ENCODE assay signal across 14 cellular contexts in genomic region chr2:143477724-143478443, GRCh38.
DNase-seq lines count a peak whose midpoint lies in the region; ATAC-seq, FAIRE-seq and TF ChIP-seq lines count a peak whose summit lies in the region.
"Had no signal": no experiment of that assay in that cellular context is flagged by ENCODE, and none has a peak within 500 bp of the region (broad histone marks: within the 10 kb centered on the region; RNA-seq: fewer than 3 reads in every experiment).

No MANE protein-coding gene starts in this region.

- H3K36me3 ChIP-seq in left ventricle myocardium inferior (no peaks in the 10 kb centered on the region), endothelial cell of umbilical vein (ENCODE audit: control insufficient read depth in 2 of 2, extremely low read depth in 1 of 2, insufficient read depth in 2 of 2, low read length in 2 of 2) (no peaks in the 10 kb centered on the region), gastrocnemius medialis (no peaks in the 10 kb centered on the region)
- H3K36me3 ChIP-seq: esophagus squamous epithelium, Peyer's patch had no signal

- no peaks in the 10 kb centered on the region for H4K20me1 ChIP-seq in endothelial cell of umbilical vein (replicated peaks; ENCODE audit: control insufficient read depth, extremely low read depth, insufficient read depth, low read length)

- BruUV-seq in endothelial cell of umbilical vein (replicated peaks; lab: Mats Ljungman, UMichigan) = no TSS peak

- ATAC-seq in left ventricle myocardium superior (no peak), HG03039 (IDR thresholded peaks at IDR 0.05; ENCODE audit: unreplicated experiment) (peak; percentile 73), SK-N-SH treated with all-trans-retinoic acid at 6 μM for 48 hours (no peak), HG03139 (IDR thresholded peaks at IDR 0.05; ENCODE audit: unreplicated experiment) (no peak), gastrocnemius medialis (no peak)

- TF ChIP-seq POLR2A in endothelial cell of umbilical vein (IDR thresholded peaks at IDR 0.05; ENCODE audit: low read depth, low read length) (no peak), gastrocnemius medialis (IDR thresholded peaks at IDR 0.05) (no peak)

- no peaks in the 10 kb centered on the region for H3K27me3 ChIP-seq in left ventricle myocardium inferior (ENCODE audit: low read depth)
- H3K27me3 ChIP-seq in endothelial cell of umbilical vein (ENCODE audit: control insufficient read depth in 2 of 2, insufficient read depth in 2 of 2, low read length in 2 of 2) = no peaks in the 10 kb centered on the region
- no peaks in the 10 kb centered on the region for H3K27me3 ChIP-seq in gastrocnemius medialis
- H3K27me3 ChIP-seq: esophagus squamous epithelium, Peyer's patch had no signal

- H3K4me2 ChIP-seq in endothelial cell of umbilical vein (ENCODE audit: insufficient read depth, low read length) = no peak overlapping the region

- H3K9me1 ChIP-seq in endothelial cell of umbilical vein (replicated peaks; ENCODE audit: control insufficient read depth, extremely low read depth, insufficient read depth, low read length) = no peaks in the 10 kb centered on the region

- no peak overlapping the region for H2AFZ ChIP-seq in endothelial cell of umbilical vein (ENCODE audit: low read depth, low read length)

- H3K4me1 ChIP-seq in left ventricle myocardium inferior (peaks cover 34% of the 10 kb centered on the region), endothelial cell of umbilical vein (ENCODE audit: control insufficient read depth, extremely low read depth, insufficient read depth, low read length) (peaks cover 8% of the 10 kb centered on the region), gastrocnemius medialis (peaks cover 0 to 6% of the 10 kb centered on the region in 2 donors)
- H3K4me1 ChIP-seq: Peyer's patch had no signal

- FAIRE-seq in endothelial cell of umbilical vein (lab: Jason Lieb, UNC) = no peak
- FAIRE-seq: colon had no signal

- no peaks in the 10 kb centered on the region for H3K79me2 ChIP-seq in endothelial cell of umbilical vein (ENCODE audit: control insufficient read depth, insufficient read depth, low read length)

- in situ Hi-C loops in gastrocnemius medialis (cut with MboI; ENCODE audit: low sequenced_read_pairs in 4 of 4) = no loop called here

- POLR2A ChIA-PET in endothelial cell of umbilical vein (lab: Charles Lee) = no interaction called here

- CTCF ChIA-PET in endothelial cell of umbilical vein (lab: Charles Lee) = interaction anchor here (1.9 kb wide), 1 partner anchor 11 kb away, joined by 4 read pairs; no protein-coding TSS in a partner anchor

- DNase-seq in left ventricle myocardium inferior = no peak
- no peak for DNase-seq in left ventricle myocardium superior
- peak; percentile 9 for DNase-seq in endothelial cell of umbilical vein (ENCODE audit: low read depth, low spot score)
- no peak for DNase-seq in gastrocnemius medialis
- no peak for DNase-seq in NCI-H1436 (lab: John Stamatoyannopoulos, UW)
- DNase-seq: DND-41, esophagus squamous epithelium, NCI-H2227 treated with DMSO at 0.1 percent for 48 hours, Peyer's patch had no signal

- no peak overlapping the region for H3K9ac ChIP-seq in endothelial cell of umbilical vein (replicated peaks; ENCODE audit: extremely low read depth, insufficient read depth, low read length)

- TF ChIP-seq CTCF in left ventricle myocardium inferior (IDR thresholded peaks at IDR 0.05; ENCODE audit: borderline replicate concordance) (no peak), endothelial cell of umbilical vein (IDR thresholded peaks at IDR 0.05; ENCODE audit: extremely low read depth in 1 of 2, insufficient read depth in 1 of 2, low read depth in 1 of 2, low read length in 2 of 2) (no peak), gastrocnemius medialis (IDR thresholded peaks at IDR 0.05 in 4 of 5, conservative IDR thresholded peaks at IDR 0.05 in 1 of 5) (no peak)

- H3K4me3 ChIP-seq in left ventricle myocardium inferior (no peak overlapping the region), endothelial cell of umbilical vein (replicated peaks in 1 of 3; ENCODE audit: insufficient read depth in 1 of 3, low read depth in 1 of 3, low read length in 3 of 3) (no peak overlapping the region), gastrocnemius medialis (no peak overlapping the region)
- H3K4me3 ChIP-seq: esophagus squamous epithelium, Peyer's patch had no signal

- dilution Hi-C loops in endothelial cell of umbilical vein (cut with MboI; ENCODE audit: extremely low pct_ligation_motif_present, low sequenced_read_pairs) = no loop called here

- H3K27ac ChIP-seq in left ventricle myocardium inferior (replicated peaks) (peak overlapping the region; percentile 36), endothelial cell of umbilical vein (ENCODE audit: insufficient read depth, low read depth, low read length) (no peak overlapping the region), gastrocnemius medialis (no peak overlapping the region)
- H3K27ac ChIP-seq: HL-60 had no signal

- H3K9me3 ChIP-seq in left ventricle myocardium inferior (replicated peaks) (no peaks in the 10 kb centered on the region), endothelial cell of umbilical vein (replicated peaks; ENCODE audit: control insufficient read depth, insufficient read depth, low read length) (no peaks in the 10 kb centered on the region), gastrocnemius medialis (no peaks in the 10 kb centered on the region)
- H3K9me3 ChIP-seq: esophagus squamous epithelium, Peyer's patch had no signal

- intact Hi-C loops in left ventricle myocardium inferior (cut with micrococcal nuclease) = no loop called here
- intact Hi-C loops in left ventricle myocardium superior (cut with micrococcal nuclease) = no loop called here
- intact Hi-C loops in endothelial cell of umbilical vein (cut with micrococcal nuclease) = no loop called here
- intact Hi-C loops in gastrocnemius medialis (cut with DNase I; ENCODE audit: low total_unique reads) = no loop called here

TF ChIP-seq in endothelial cell of umbilical vein, 7 proteins besides CTCF, POLR2A, EP300 and RAD21:
- TF ChIP-seq GATA2 (IDR thresholded peaks at IDR 0.05; ENCODE audit: insufficient read depth, insufficient read length, low read depth, low read length) (no peak), JUN (IDR thresholded peaks at IDR 0.05; ENCODE audit: borderline replicate concordance, insufficient read depth, insufficient read length, low read depth) (no peak), EZH2 (IDR thresholded peaks at IDR 0.05; ENCODE audit: borderline replicate concordance, low read depth, low read length, severe bottlenecking) (no peak), MAX (IDR thresholded peaks at IDR 0.05; ENCODE audit: insufficient read depth, insufficient read length) (no peak), POLR2AphosphoS5 (IDR thresholded peaks at IDR 0.05; ENCODE audit: insufficient read depth, low read depth, low read length) (no peak)

TF ChIP-seq in SK-N-SH treated with all-trans-retinoic acid at 6 μM for 48 hours, 23 proteins besides CTCF, POLR2A, EP300 and RAD21 (continues in another document):
- TF ChIP-seq TOX (CRISPR knock-in tag; IDR thresholded peaks at IDR 0.05; ENCODE audit: borderline replicate concordance) = no peak
- no peak for TF ChIP-seq PATZ1 (CRISPR knock-in tag; IDR thresholded peaks at IDR 0.05; ENCODE audit: borderline replicate concordance)
- no peak for TF ChIP-seq ARNTL (CRISPR knock-in tag; IDR thresholded peaks at IDR 0.05; ENCODE audit: borderline replicate concordance, low read depth)
- no peak for TF ChIP-seq ESRRG (CRISPR knock-in tag; IDR thresholded peaks at IDR 0.05)
- no peak for TF ChIP-seq OSR1 (CRISPR knock-in tag; IDR thresholded peaks at IDR 0.05)
- no peak for TF ChIP-seq PPARA (CRISPR knock-in tag; IDR thresholded peaks at IDR 0.05; ENCODE audit: borderline replicate concordance)
- no peak for TF ChIP-seq CREB5 (CRISPR knock-in tag; IDR thresholded peaks at IDR 0.05; ENCODE audit: low read depth)
- no peak for TF ChIP-seq SNAI2 (CRISPR knock-in tag; IDR thresholded peaks at IDR 0.05)
- no peak for TF ChIP-seq ZNF8 (CRISPR knock-in tag; IDR thresholded peaks at IDR 0.05)
- no peak for TF ChIP-seq RARB (CRISPR knock-in tag; IDR thresholded peaks at IDR 0.05)
